2 cellular contexts compared by ENCODE assay signal in genomic region chr19:2617393-2618165, GRCh38.
TF ChIP-seq lines count a peak whose summit lies in the region.

No MANE protein-coding gene starts in this region.

TF ChIP-seq in H1, 55 proteins besides CTCF, POLR2A, EP300 and RAD21 (continued from another document):
- TF ChIP-seq E2F6 (IDR thresholded peaks at IDR 0.05), result no peak
- TF ChIP-seq POLR2AphosphoS5 (IDR thresholded peaks at IDR 0.05; ENCODE audit: low read depth, low read length), result no peak
- TF ChIP-seq BCL11A (IDR thresholded peaks at IDR 0.05; ENCODE audit: low read depth in 2 of 2, low read length in 2 of 2), result no peak
- no peak for TF ChIP-seq MAFK (IDR thresholded peaks at IDR 0.05; ENCODE audit: low read depth, low read length)
- TF ChIP-seq ZNF274 (IDR thresholded peaks at IDR 0.05; ENCODE audit: borderline replicate concordance, extremely low read depth, low read length), result no peak
- TF ChIP-seq SP4 (IDR thresholded peaks at IDR 0.05; ENCODE audit: low read length), result no peak
- no peak for TF ChIP-seq KDM1A (IDR thresholded peaks at IDR 0.05; ENCODE audit: borderline replicate concordance, low read length)
- TF ChIP-seq HDAC6 (IDR thresholded peaks at IDR 0.05; ENCODE audit: low read depth, low read length), result no peak
- no peak for TF ChIP-seq CHD2 (IDR thresholded peaks at IDR 0.05; ENCODE audit: low read length)

TF ChIP-seq in HEK293T, 16 proteins besides CTCF, POLR2A, EP300 and RAD21 (continued from another document):
- TF ChIP-seq SUZ12 (IDR thresholded peaks at IDR 0.05), result no peak
- no peak for TF ChIP-seq FOXM1 (IDR thresholded peaks at IDR 0.05; ENCODE audit: borderline replicate concordance)
- no peak for TF ChIP-seq SP1 (IDR thresholded peaks at IDR 0.05)
- TF ChIP-seq ELF4 (IDR thresholded peaks at IDR 0.05), result no peak
- TF ChIP-seq NFRKB (IDR thresholded peaks at IDR 0.05), result no peak
- no peak for TF ChIP-seq HDGF (IDR thresholded peaks at IDR 0.05; ENCODE audit: borderline replicate concordance)
- no peak for TF ChIP-seq L3MBTL2 (conservative IDR thresholded peaks at IDR 0.05)
- TF ChIP-seq FOXK2 (IDR thresholded peaks at IDR 0.05), result no peak
- no peak for TF ChIP-seq FOXA1 (IDR thresholded peaks at IDR 0.05)
- TF ChIP-seq ARNT (IDR thresholded peaks at IDR 0.05), result no peak
- TF ChIP-seq ZNF384 (IDR thresholded peaks at IDR 0.05), result no peak
